8 cellular contexts compared by ENCODE assay signal in the genomic region with DNA sequence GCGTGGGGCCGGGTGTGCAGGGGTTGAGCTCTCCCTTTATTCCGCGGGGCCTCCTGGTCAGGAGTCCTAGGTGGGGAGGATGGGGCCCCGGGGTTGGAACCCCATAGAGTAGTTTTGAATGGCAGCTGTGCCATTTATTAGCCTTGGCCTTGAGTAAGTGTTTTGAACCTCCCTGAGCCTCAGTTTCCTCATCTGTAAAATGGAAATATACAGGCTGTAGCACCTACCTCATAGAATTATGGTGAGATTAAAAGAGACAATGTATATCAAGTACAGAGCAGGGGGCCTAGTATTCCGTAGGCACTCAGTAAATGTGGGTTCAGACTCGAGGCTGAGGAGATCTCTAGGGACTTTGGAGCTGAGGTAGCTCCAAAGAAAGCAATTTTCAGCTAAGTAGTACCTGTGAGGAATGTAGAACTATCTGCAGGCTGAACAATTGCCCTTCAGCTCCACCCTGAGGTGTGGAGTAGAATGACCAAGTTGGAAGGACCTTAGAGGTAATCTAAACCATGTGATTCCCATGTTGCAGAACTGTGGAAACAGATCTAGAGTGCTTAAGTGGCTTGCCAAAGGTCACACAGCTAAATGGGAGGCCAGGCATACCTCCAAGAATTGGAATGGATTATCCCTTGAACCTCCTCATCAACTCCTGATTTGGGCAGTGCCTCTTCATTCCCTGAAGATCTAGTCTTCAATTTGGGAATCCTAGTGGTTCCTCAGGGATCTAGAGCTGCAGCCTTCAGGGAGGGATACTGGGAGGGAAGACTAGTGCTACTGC. TPM values are rescaled to one million over a fixed set of nuclear protein-coding genes. Genes with fewer than 3 reads are reported as not detected.
DNase-seq lines count a peak whose midpoint lies in the region; ATAC-seq, FAIRE-seq and TF ChIP-seq lines count a peak whose summit lies in the region.

No MANE protein-coding gene starts in this region.

- peak overlapping the region; percentile 15 for H3K27ac Mint-ChIP-seq in activated T-helper 1 cell treated with anti-CD3 and anti-CD28 coated beads, Interleukin-12 subunit alpha, Interleukin-12 subunit beta, Interleukin-2, Interleukin-4 antibody, amounts not matched to agents 30 ng/mL and 10 ng/mL and 1 ng/mL, durations not matched to agents 14 hours and 24 hours and 36 hours

- H3K9me3 ChIP-seq in pancreas = no peaks in the 10 kb centered on the region

- H3K36me3 Mint-ChIP-seq in activated T-helper 1 cell treated with anti-CD3 and anti-CD28 coated beads, Interleukin-12 subunit alpha, Interleukin-12 subunit beta, Interleukin-2, Interleukin-4 antibody, amounts not matched to agents 30 ng/mL and 10 ng/mL and 1 ng/mL, durations not matched to agents 14 hours and 24 hours and 36 hours (ENCODE audit: low read depth) = peaks cover 8% of the 10 kb centered on the region

- DNase-seq in COLO668 (lab: John Stamatoyannopoulos, UW; ENCODE audit: unreplicated experiment) (peak; percentile 42), NCI-H748 (lab: John Stamatoyannopoulos, UW; ENCODE audit: unreplicated experiment) (peak; percentile 71), germinal center (ENCODE audit: low spot score) (peak; percentile 76), pancreas (peak in 3 of 6 donors; percentile 41 to 67 (median 60)), posterior cingulate gyrus (no peak)
- peak; percentile 40 for DNase-seq in activated T-helper 1 cell treated with anti-CD3 and anti-CD28 coated beads, Interleukin-12 subunit alpha, Interleukin-12 subunit beta, Interleukin-2, Interleukin-4 antibody, amounts not matched to agents 30 ng/mL and 10 ng/mL and 1 ng/mL, durations not matched to agents 14 hours and 24 hours and 36 hours (ENCODE audit: low spot score)

- no peaks in the 10 kb centered on the region for H3K9me3 Mint-ChIP-seq in activated T-helper 1 cell treated with anti-CD3 and anti-CD28 coated beads, Interleukin-12 subunit alpha, Interleukin-12 subunit beta, Interleukin-2, Interleukin-4 antibody, amounts not matched to agents 30 ng/mL and 10 ng/mL and 1 ng/mL, durations not matched to agents 14 hours and 24 hours and 36 hours

- no peaks in the 10 kb centered on the region for H3K27me3 Mint-ChIP-seq in activated T-helper 1 cell treated with anti-CD3 and anti-CD28 coated beads, Interleukin-12 subunit alpha, Interleukin-12 subunit beta, Interleukin-2, Interleukin-4 antibody, amounts not matched to agents 30 ng/mL and 10 ng/mL and 1 ng/mL, durations not matched to agents 14 hours and 24 hours and 36 hours (ENCODE audit: insufficient read depth)

- peaks cover 18% of the 10 kb centered on the region for H3K4me1 Mint-ChIP-seq in activated T-helper 1 cell treated with anti-CD3 and anti-CD28 coated beads, Interleukin-12 subunit alpha, Interleukin-12 subunit beta, Interleukin-2, Interleukin-4 antibody, amounts not matched to agents 30 ng/mL and 10 ng/mL and 1 ng/mL, durations not matched to agents 14 hours and 24 hours and 36 hours (ENCODE audit: low read depth)

- H3K27ac ChIP-seq in pancreas = peak overlapping the region in 3 of 4 donors; percentile 45 to 81 (median 69)

- H3K4me1 ChIP-seq in pancreas = no peaks in the 10 kb centered on the region

- no peak for FAIRE-seq in pancreas (lab: Jason Lieb, UNC)

- intact Hi-C loops in activated T-helper 1 cell treated with anti-CD3 and anti-CD28 coated beads, Interleukin-12 subunit alpha, Interleukin-12 subunit beta, Interleukin-2, Interleukin-4 antibody, amounts not matched to agents 30 ng/mL and 10 ng/mL and 1 ng/mL, durations not matched to agents 14 hours and 24 hours and 36 hours (cut with micrococcal nuclease) = loop anchor here (1.0 to 5.0 kb wide), 7 partner anchors 12 to 263 kb away; a partner anchor contains a TSS
- intact Hi-C loops in pancreas (cut with DNase I) (no loop called here), posterior cingulate gyrus (cut with DNase I) (no loop called here)

- H3K4me3 Mint-ChIP-seq in activated T-helper 1 cell treated with anti-CD3 and anti-CD28 coated beads, Interleukin-12 subunit alpha, Interleukin-12 subunit beta, Interleukin-2, Interleukin-4 antibody, amounts not matched to agents 30 ng/mL and 10 ng/mL and 1 ng/mL, durations not matched to agents 14 hours and 24 hours and 36 hours = peak overlapping the region; percentile 99

- peak overlapping the region; percentile 68 to 94 (median 80) for H3K4me3 ChIP-seq in pancreas

- H3K27me3 ChIP-seq in pancreas = no peaks in the 10 kb centered on the region

- peak; percentile 6 to 39 (median 25) for TF ChIP-seq CTCF in pancreas (IDR thresholded peaks at IDR 0.05)

- no peaks in the 10 kb centered on the region for H3K36me3 ChIP-seq in pancreas

- WGBS in pancreas, 2 donors = 9 to 13% methylated on average over 4 to 7 of the region's 7 CpGs

- peak; percentile 82 for ATAC-seq in GM19043 (IDR thresholded peaks at IDR 0.05; ENCODE audit: low read depth, unreplicated experiment)
- peak; percentile 78 for ATAC-seq in HG03342 (IDR thresholded peaks at IDR 0.05; ENCODE audit: unreplicated experiment)
- ATAC-seq in pancreas = peak; percentile 86 to 91 (median 88)

RNA-seq across cellular contexts. Expression of a gene that starts 0.7 kb away (rescaled TPM):
- total RNA-seq in activated T-helper 1 cell treated with anti-CD3 and anti-CD28 coated beads, Interleukin-12 subunit alpha, Interleukin-12 subunit beta, Interleukin-2, Interleukin-4 antibody, amounts not matched to agents 30 ng/mL and 10 ng/mL and 1 ng/mL, durations not matched to agents 14 hours and 24 hours and 36 hours = 29.8 and 30.1 TPM in 2 replicates
- 10 to 100 TPM; 13.5 to 21.4 (median 17.2) TPM for total RNA-seq in pancreas
- 10 to 100 TPM; 18.6 to 32.9 TPM for polyA plus RNA-seq in pancreas

RNA-seq across cellular contexts. Expression of a gene that starts 11.7 kb away (rescaled TPM):
- total RNA-seq in activated T-helper 1 cell treated with anti-CD3 and anti-CD28 coated beads, Interleukin-12 subunit alpha, Interleukin-12 subunit beta, Interleukin-2, Interleukin-4 antibody, amounts not matched to agents 30 ng/mL and 10 ng/mL and 1 ng/mL, durations not matched to agents 14 hours and 24 hours and 36 hours = 122 and 123 TPM in 2 replicates
- total RNA-seq in pancreas = 10 to 100 TPM; 21.2 to 38.0 (median 27.0) TPM
- 10 to 100 TPM; 12.2 to 18.7 TPM for polyA plus RNA-seq in pancreas

RNA-seq across cellular contexts. Expression of a gene that starts 31.7 kb away (rescaled TPM):
- total RNA-seq in activated T-helper 1 cell treated with anti-CD3 and anti-CD28 coated beads, Interleukin-12 subunit alpha, Interleukin-12 subunit beta, Interleukin-2, Interleukin-4 antibody, amounts not matched to agents 30 ng/mL and 10 ng/mL and 1 ng/mL, durations not matched to agents 14 hours and 24 hours and 36 hours = 170 and 179 TPM in 2 replicates
- total RNA-seq in pancreas = 10 to 100 TPM in 5 of 6 donors, 1 to 10 TPM in 1; 9.0 to 27.5 (median 14.0) TPM
- polyA plus RNA-seq in pancreas = 10 to 100 TPM; 13.6 to 18.5 TPM

RNA-seq across cellular contexts. Expression of a gene that starts 46.4 kb away (rescaled TPM):
- 61.7 and 68.0 TPM in 2 replicates for total RNA-seq in activated T-helper 1 cell treated with anti-CD3 and anti-CD28 coated beads, Interleukin-12 subunit alpha, Interleukin-12 subunit beta, Interleukin-2, Interleukin-4 antibody, amounts not matched to agents 30 ng/mL and 10 ng/mL and 1 ng/mL, durations not matched to agents 14 hours and 24 hours and 36 hours
- total RNA-seq in pancreas = 10 to 100 TPM; 17.0 to 28.9 (median 20.4) TPM
- 10 to 100 TPM; 10.2 to 13.3 TPM for polyA plus RNA-seq in pancreas

Comparison
In these comparisons a context has a peak if more than half of its experiments do, and no peak if none do; other contexts are left out.
1. DNase-seq: peak in COLO668 (single experiment), NCI-H748 (single experiment), activated T-helper 1 cell treated with anti-CD3 and anti-CD28 coated beads, Interleukin-12 subunit alpha, Interleukin-12 subunit beta, Interleukin-2, Interleukin-4 antibody, amounts not matched to agents 30 ng/mL and 10 ng/mL and 1 ng/mL, durations not matched to agents 14 hours and 24 hours and 36 hours (single experiment) and germinal center (single experiment); none in posterior cingulate gyrus (0 of 10).
2. Peak in every context shown above with its lines, with median percentiles within 50 percentile points of each other: ATAC-seq.